Comparison of ENCODE assay signal across 8 cellular contexts in the genomic region with DNA sequence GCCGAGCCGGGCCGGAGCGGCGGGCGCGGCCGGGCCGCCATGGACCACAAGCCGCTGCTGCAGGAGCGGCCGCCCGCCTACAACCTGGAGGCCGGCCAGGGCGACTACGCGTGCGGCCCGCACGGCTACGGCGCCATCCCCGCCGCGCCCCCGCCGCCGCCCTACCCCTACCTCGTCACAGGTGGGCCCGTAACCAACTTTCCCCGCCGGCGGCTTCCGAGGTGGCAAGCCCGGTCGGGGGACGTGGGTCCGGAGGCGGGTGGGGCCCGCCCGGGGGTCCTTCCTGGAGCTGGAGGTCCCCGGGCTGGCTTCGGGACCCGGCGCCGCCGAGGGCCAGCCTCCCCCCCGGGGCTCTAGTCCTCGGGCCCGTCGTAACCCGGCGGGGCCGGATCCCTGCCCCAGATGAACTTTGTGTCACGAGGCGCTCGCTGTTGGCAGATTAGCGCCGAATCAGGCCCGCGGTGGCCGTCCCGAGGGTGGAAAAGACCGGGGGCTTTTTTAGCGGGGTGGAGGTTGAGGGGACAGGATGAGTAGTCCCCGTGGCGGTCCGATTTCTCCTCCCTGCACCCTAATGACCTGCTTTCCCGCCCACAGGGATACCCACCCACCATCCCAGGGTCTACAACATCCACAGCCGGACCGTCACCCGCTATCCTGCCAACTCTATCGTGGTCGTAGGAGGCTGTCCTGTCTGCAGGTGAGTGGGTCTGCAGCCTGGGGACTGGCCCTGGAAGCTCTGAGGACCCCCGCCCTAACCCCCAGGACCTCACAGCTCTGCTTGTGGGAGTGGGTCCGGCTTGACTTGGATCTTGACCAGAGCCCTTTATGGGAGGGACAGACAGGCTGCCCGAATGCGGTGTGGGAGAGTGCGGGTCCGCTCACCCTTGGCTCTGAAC. TPM values are rescaled to one million over a fixed set of nuclear protein-coding genes. Genes with fewer than 3 reads are reported as not detected.
DNase-seq lines count a peak whose midpoint lies in the region; ATAC-seq and TF ChIP-seq lines count a peak whose summit lies in the region.

No MANE protein-coding gene starts in this region.

- no peak for TF ChIP-seq CTCF in NB4 (IDR thresholded peaks at IDR 0.05; ENCODE audit: low read depth, low read length)
- no peak for TF ChIP-seq CTCF in astrocyte of the cerebellum (IDR thresholded peaks at IDR 0.05; ENCODE audit: low read depth, low read length, missing control alignments)

- intact Hi-C loops in left colon (cut with DNase I, micrococcal nuclease), result no loop called here

- in situ Hi-C loops in astrocyte of the cerebellum (cut with HindIII; ENCODE audit: low sequenced_read_pairs), result no loop called here

- H3K4me3 ChIP-seq in NB4 (ENCODE audit: low read depth, low read length), result peak overlapping the region; percentile 38
- H3K4me3 ChIP-seq in astrocyte of the cerebellum (ENCODE audit: low read depth, low read length), result peak overlapping the region; percentile 93

- peak; percentile 36 for DNase-seq in NB4 (ENCODE audit: low read depth)
- no peak for DNase-seq in astrocyte of the cerebellum (ENCODE audit: low read depth)
- DNase-seq in left colon, result peak; percentile 45 to 70
- peak; percentile 4 to 25 for DNase-seq in stimulated activated CD8-positive, alpha-beta memory T cell treated with anti-CD3 and anti-CD28 coated beads, Interleukin-15, amount 100 ng/mL, for 48 hours (ENCODE audit: low read depth in 2 of 2)
- no peak for DNase-seq in SW480 (ENCODE audit: low spot score)
- DNase-seq in NCI-H1092 treated with DMSO at 0.1 percent for 48 hours (lab: John Stamatoyannopoulos, UW), result no peak

- no peak for TF ChIP-seq POLR2A in NB4 (IDR thresholded peaks at IDR 0.05; ENCODE audit: extremely low read depth, insufficient read length)

- peak; percentile 36 for ATAC-seq in GM18502 (IDR thresholded peaks at IDR 0.05; ENCODE audit: poor library complexity, unreplicated experiment)
- peak; percentile 9 for ATAC-seq in GM21825 (IDR thresholded peaks at IDR 0.05; ENCODE audit: unreplicated experiment)
- peak; percentile 3 for ATAC-seq in left colon

RNA-seq across cellular contexts. Expression of gene BRI3, which starts 0.5 kb away (rescaled TPM):
- total RNA-seq in left colon, result 100 to 1,000 TPM; 193 to 210 TPM

RNA-seq across cellular contexts. Expression of gene TECPR1, which starts 30.0 kb away (rescaled TPM):
- total RNA-seq in left colon, result 10 to 100 TPM; 39.7 to 45.2 TPM

Comparison
In these comparisons a context has a peak if more than half of its experiments do, and no peak if none do; other contexts are left out.
1. DNase-seq: peak in NB4 (single experiment), left colon (2 of 2) and stimulated activated CD8-positive, alpha-beta memory T cell treated with anti-CD3 and anti-CD28 coated beads, Interleukin-15, amount 100 ng/mL, for 48 hours (2 of 2); none in astrocyte of the cerebellum (single experiment), SW480 (single experiment) and NCI-H1092 treated with DMSO at 0.1 percent for 48 hours (single experiment).
2. Peak in every context shown above with its lines, with median percentiles within 50 percentile points of each other: ATAC-seq.